Comparison of ENCODE assay signal across 25 cellular contexts in the genomic region with DNA sequence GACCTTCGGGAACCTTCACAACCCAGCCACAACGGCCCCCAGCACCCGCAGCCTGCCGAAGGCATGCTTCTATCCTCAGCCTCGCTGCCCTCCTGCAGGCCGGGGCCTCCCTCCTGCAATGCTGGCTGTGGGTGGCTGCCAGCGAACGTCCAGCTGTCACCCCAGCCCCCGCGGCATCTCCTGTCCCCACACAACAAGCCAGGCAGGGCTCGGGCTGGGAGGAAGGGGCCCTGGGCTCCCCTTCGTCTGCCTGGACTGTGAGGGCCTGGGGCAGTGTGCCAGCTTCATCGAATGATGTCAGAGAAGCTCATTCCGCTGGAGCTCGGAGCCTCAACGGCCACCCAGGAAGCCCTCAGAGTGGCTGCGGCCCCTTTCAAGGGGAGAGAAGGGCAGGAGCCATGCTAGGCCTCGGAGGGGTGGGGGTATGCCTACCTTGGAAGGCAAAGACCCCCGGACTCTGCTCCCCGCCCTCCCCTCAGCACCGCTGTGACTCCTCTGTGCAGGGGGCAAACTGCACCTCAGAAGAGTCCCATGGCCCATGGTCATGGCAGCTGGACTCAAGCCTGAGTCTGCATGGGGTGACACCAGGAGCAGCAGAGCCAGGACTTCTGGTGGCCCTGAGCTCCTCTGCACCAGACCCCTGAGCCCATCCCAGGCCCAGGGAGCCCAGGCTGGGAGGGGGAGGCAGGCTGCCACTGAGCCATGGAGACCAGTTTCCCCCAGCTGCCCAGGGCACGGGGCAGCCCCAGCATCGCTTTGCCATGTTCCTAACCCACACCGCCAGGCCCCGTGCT. TPM values are rescaled to one million over a fixed set of nuclear protein-coding genes. Genes with fewer than 3 reads are reported as not detected.
DNase-seq lines count a peak whose midpoint lies in the region; ATAC-seq and TF ChIP-seq lines count a peak whose summit lies in the region.
"Had no signal": no experiment of that assay in that cellular context is flagged by ENCODE, and none has a peak within 500 bp of the region (broad histone marks: within the 10 kb centered on the region; RNA-seq: fewer than 3 reads in every experiment).

No MANE protein-coding gene starts in this region.

- H3K36me3 ChIP-seq in mucosa of descending colon (ENCODE audit: low read depth) (no peaks in the 10 kb centered on the region), aorta (ENCODE audit: control insufficient read depth in 1 of 2, insufficient read depth in 2 of 2, low read length in 1 of 2) (no peaks in the 10 kb centered on the region)
- H3K36me3 ChIP-seq: breast epithelium, pancreas, tibial artery had no signal

- peak; percentile 58 for DNase-seq in Right ventricle myocardium inferior (ENCODE audit: missing footprints)
- DNase-seq in Right ventricle myocardium superior, result no peak
- DNase-seq in mucosa of descending colon, result peak in 2 of 3 donors; percentile 15 to 36
- peak; percentile 46 to 64 for DNase-seq in aorta
- DNase-seq in stimulated activated CD4-positive, alpha-beta T cell treated with anti-CD3 and anti-CD28 coated beads, Interleukin-2, amount 100 ng/mL, for 48 hours, result no peak
- no peak for DNase-seq in CD4-positive, alpha-beta T cell
- DNase-seq: activated CD4-positive, alpha-beta memory T cell treated with anti-CD3 and anti-CD28 coated beads for 36 hours; activated naive CD8-positive, alpha-beta T cell treated with anti-CD3 and anti-CD28 coated beads, Interleukin-2, amount 10 ng/mL, durations not matched to agents 7 days and 5 days; activated T-cell treated with anti-CD3 and anti-CD28 coated beads, Interleukin-2, amount 50 U/mL, for 4 hours; CD4-positive, alpha-beta memory T cell; foreskin keratinocyte; IMR-90; MM.1S; NCI-H187 treated with DMSO at 0.1 percent for 48 hours; NCI-H345; RPMI8226; stimulated activated naive B cell treated with anti-CD40 and anti-IgM and Interleukin-4, amounts not matched to agents 10 μg/mL and 1 μg/mL and 100 μg/mL, for 72 hours had no signal

- POLR2A ChIA-PET in CD4-positive, alpha-beta T cell (lab: Charles Lee), result interaction anchor here (0.6 kb wide), 1 partner anchor 423 kb away, joined by 3 read pairs; no protein-coding TSS in a partner anchor

- peaks cover 0 to 8% (median 3%) of the 10 kb centered on the region in 5 experiments for H3K9me3 Mint-ChIP-seq in brain
- H3K9me3 Mint-ChIP-seq in CD4-positive, alpha-beta T cell, result no peaks in the 10 kb centered on the region
- H3K9me3 Mint-ChIP-seq: activated CD4-positive, alpha-beta memory T cell treated with anti-CD3 and anti-CD28 coated beads for 36 hours; activated naive CD8-positive, alpha-beta T cell treated with anti-CD3 and anti-CD28 coated beads, Interleukin-2, amount 10 ng/mL, durations not matched to agents 7 days and 5 days; activated T-cell treated with anti-CD3 and anti-CD28 coated beads, Interleukin-2, amount 50 U/mL, for 4 hours had no signal

- ATAC-seq in Right ventricle myocardium inferior, result no peak
- ATAC-seq in Right ventricle myocardium superior (ENCODE audit: poor library complexity), result no peak
- ATAC-seq in mucosa of descending colon, result no peak
- ATAC-seq in aorta (ENCODE audit: low FRiP score), result no peak
- no peak for ATAC-seq in GM18511 (IDR thresholded peaks at IDR 0.05; ENCODE audit: unreplicated experiment)
- no peak for ATAC-seq in CD4-positive, alpha-beta T cell (ENCODE audit: poor library complexity)
- ATAC-seq: activated T-cell treated with anti-CD3 and anti-CD28 coated beads, Interleukin-2, amount 50 U/mL, for 4 hours; foreskin keratinocyte; pancreas; stimulated activated naive B cell treated with anti-CD40 and anti-IgM and Interleukin-4, amounts not matched to agents 10 μg/mL and 1 μg/mL and 100 μg/mL, for 72 hours had no signal

- intact Hi-C loops in Right ventricle myocardium inferior (cut with DNase I), result no loop called here
- intact Hi-C loops in Right ventricle myocardium superior (cut with DNase I), result loop anchor here (10.0 kb wide), 1 partner anchor 180 kb away; no protein-coding TSS in a partner anchor
- intact Hi-C loops in mucosa of descending colon (cut with DNase I, micrococcal nuclease), result no loop called here
- intact Hi-C loops in aorta (cut with DNase I), result no loop called here
- intact Hi-C loops in CD4-positive, alpha-beta T cell (cut with DNase I, micrococcal nuclease), result no loop called here

- CTCF ChIA-PET in CD4-positive, alpha-beta T cell (lab: Charles Lee), result no interaction called here

- H3K27me3 ChIP-seq in aorta (ENCODE audit: control insufficient read depth in 1 of 2, insufficient read depth in 2 of 2, low read length in 1 of 2), result no peaks in the 10 kb centered on the region
- no peaks in the 10 kb centered on the region for H3K27me3 ChIP-seq in CD4-positive, alpha-beta T cell (ENCODE audit: control insufficient read depth, insufficient read depth, low read length)
- H3K27me3 ChIP-seq: foreskin keratinocyte, pancreas had no signal

- H3K4me3 Mint-ChIP-seq in brain, result no peak overlapping the region
- no peak overlapping the region for H3K4me3 Mint-ChIP-seq in CD4-positive, alpha-beta T cell
- H3K4me3 Mint-ChIP-seq: activated CD4-positive, alpha-beta memory T cell treated with anti-CD3 and anti-CD28 coated beads for 36 hours; activated naive CD8-positive, alpha-beta T cell treated with anti-CD3 and anti-CD28 coated beads, Interleukin-2, amount 10 ng/mL, durations not matched to agents 7 days and 5 days; activated T-cell treated with anti-CD3 and anti-CD28 coated beads, Interleukin-2, amount 50 U/mL, for 4 hours; CD4-positive, alpha-beta memory T cell; stimulated activated naive B cell treated with anti-CD40 and anti-IgM and Interleukin-4, amounts not matched to agents 10 μg/mL and 1 μg/mL and 100 μg/mL, for 72 hours had no signal

- H3K4me3 ChIP-seq in mucosa of descending colon (no peak overlapping the region), aorta (ENCODE audit: low read length in 2 of 2) (no peak overlapping the region)
- H3K4me3 ChIP-seq: breast epithelium, pancreas, tibial artery had no signal

- H3K27ac ChIP-seq in aorta (ENCODE audit: low read depth in 1 of 2, low read length in 2 of 2), result no peak overlapping the region
- no peak overlapping the region for H3K27ac ChIP-seq in CD4-positive, alpha-beta T cell (ENCODE audit: low read depth, low read length)
- H3K27ac ChIP-seq: breast epithelium, epithelial cell of prostate, foreskin keratinocyte, pancreas, tibial artery had no signal

- WGBS in aorta, 2 donors, result 30 to 34% methylated on average over 24 to 25 of the region's 25 CpGs

- H3K36me3 Mint-ChIP-seq in brain, result no peaks in the 10 kb centered on the region
- H3K36me3 Mint-ChIP-seq in CD4-positive, alpha-beta T cell (ENCODE audit: low read depth), result no peaks in the 10 kb centered on the region
- H3K36me3 Mint-ChIP-seq: activated CD4-positive, alpha-beta memory T cell treated with anti-CD3 and anti-CD28 coated beads for 36 hours; activated naive CD8-positive, alpha-beta T cell treated with anti-CD3 and anti-CD28 coated beads, Interleukin-2, amount 10 ng/mL, durations not matched to agents 7 days and 5 days; CD4-positive, alpha-beta memory T cell; stimulated activated naive B cell treated with anti-CD40 and anti-IgM and Interleukin-4, amounts not matched to agents 10 μg/mL and 1 μg/mL and 100 μg/mL, for 72 hours had no signal

- TF ChIP-seq CTCF in brain (conservative IDR thresholded peaks at IDR 0.05) (no peak), mucosa of descending colon (IDR thresholded peaks at IDR 0.05) (no peak)
- TF ChIP-seq CTCF in CD4-positive, alpha-beta T cell (IDR thresholded peaks at IDR 0.05), result no peak

- H3K4me1 Mint-ChIP-seq in brain, result peaks cover 66% of the 10 kb centered on the region
- H3K4me1 Mint-ChIP-seq in CD4-positive, alpha-beta T cell (ENCODE audit: low read depth), result no peaks in the 10 kb centered on the region
- H3K4me1 Mint-ChIP-seq: activated naive CD8-positive, alpha-beta T cell treated with anti-CD3 and anti-CD28 coated beads, Interleukin-2, amount 10 ng/mL, durations not matched to agents 7 days and 5 days; CD4-positive, alpha-beta memory T cell; stimulated activated naive B cell treated with anti-CD40 and anti-IgM and Interleukin-4, amounts not matched to agents 10 μg/mL and 1 μg/mL and 100 μg/mL, for 72 hours had no signal

- H3K9me3 ChIP-seq in mucosa of descending colon (no peaks in the 10 kb centered on the region), aorta (ENCODE audit: control insufficient read depth, low read length) (no peaks in the 10 kb centered on the region)
- H3K9me3 ChIP-seq in CD4-positive, alpha-beta T cell (ENCODE audit: control insufficient read depth, low read length), result no peaks in the 10 kb centered on the region
- H3K9me3 ChIP-seq: pancreas, tibial artery had no signal

- peaks cover 3% of the 10 kb centered on the region for H3K27me3 Mint-ChIP-seq in brain
- peaks cover 15% of the 10 kb centered on the region for H3K27me3 Mint-ChIP-seq in CD4-positive, alpha-beta T cell
- H3K27me3 Mint-ChIP-seq: activated naive CD8-positive, alpha-beta T cell treated with anti-CD3 and anti-CD28 coated beads, Interleukin-2, amount 10 ng/mL, durations not matched to agents 7 days and 5 days had no signal

- H3K27ac Mint-ChIP-seq in brain, result peak overlapping the region; percentile 29 to 90 (median 65)
- no peak overlapping the region for H3K27ac Mint-ChIP-seq in CD4-positive, alpha-beta T cell
- H3K27ac Mint-ChIP-seq: activated CD4-positive, alpha-beta memory T cell treated with anti-CD3 and anti-CD28 coated beads for 36 hours; activated naive CD8-positive, alpha-beta T cell treated with anti-CD3 and anti-CD28 coated beads, Interleukin-2, amount 10 ng/mL, durations not matched to agents 7 days and 5 days; CD4-positive, alpha-beta memory T cell; stimulated activated naive B cell treated with anti-CD40 and anti-IgM and Interleukin-4, amounts not matched to agents 10 μg/mL and 1 μg/mL and 100 μg/mL, for 72 hours had no signal

- H3K4me1 ChIP-seq in mucosa of descending colon (ENCODE audit: low read depth), result no peaks in the 10 kb centered on the region
- no peaks in the 10 kb centered on the region for H3K4me1 ChIP-seq in aorta (ENCODE audit: control insufficient read depth in 1 of 2, insufficient read depth in 2 of 2, low read length in 2 of 2)
- H3K4me1 ChIP-seq: breast epithelium, foreskin keratinocyte, pancreas, tibial artery had no signal

RNA-seq across cellular contexts. Expression of a gene that starts 24.8 kb away (rescaled TPM):
- 40.0 TPM for total RNA-seq in Right ventricle myocardium inferior
- total RNA-seq in Right ventricle myocardium superior, result 42.5 TPM
- not detected for polyA plus RNA-seq in brain (ENCODE audit: insufficient read depth, low read depth, low replicate concordance)
- under 1 TPM; 0.19 to 0.61 (median 0.54) TPM for total RNA-seq in mucosa of descending colon
- 1 to 10 TPM in 1 of 2 donors, under 1 TPM in 1; 0.68 to 1.3 TPM for total RNA-seq in aorta
- under 1 TPM in 1 of 2 donors, not detected in 1; 0.50 TPM for polyA plus RNA-seq in aorta
- not detected for total RNA-seq in CD4-positive, alpha-beta T cell
- total RNA-seq: activated CD4-positive, alpha-beta memory T cell treated with anti-CD3 and anti-CD28 coated beads for 36 hours; activated naive CD8-positive, alpha-beta T cell treated with anti-CD3 and anti-CD28 coated beads, Interleukin-2, amount 10 ng/mL, durations not matched to agents 7 days and 5 days; activated T-cell treated with anti-CD3 and anti-CD28 coated beads, Interleukin-2, amount 50 U/mL, for 4 hours; CD4-positive, alpha-beta memory T cell; dermis microvascular lymphatic vessel endothelial cell; foreskin keratinocyte; H4; IMR-90 had no signal
- polyA plus RNA-seq: CD4-positive, alpha-beta memory T cell; foreskin keratinocyte; IMR-90 had no signal

RNA-seq across cellular contexts. Expression of a gene that starts 49.8 kb away (rescaled TPM):
- total RNA-seq in Right ventricle myocardium inferior, result not detected
- total RNA-seq in Right ventricle myocardium superior, result not detected
- polyA plus RNA-seq in brain (ENCODE audit: insufficient read depth, low read depth, low replicate concordance), result 69.2 TPM
- total RNA-seq in mucosa of descending colon, result 1 to 10 TPM in 1 of 3 donors, under 1 TPM in 2; 0.64 to 8.4 (median 0.82) TPM
- not detected for total RNA-seq in aorta
- polyA plus RNA-seq in aorta, result not detected
- not detected for total RNA-seq in CD4-positive, alpha-beta T cell
- total RNA-seq: activated CD4-positive, alpha-beta memory T cell treated with anti-CD3 and anti-CD28 coated beads for 36 hours; activated naive CD8-positive, alpha-beta T cell treated with anti-CD3 and anti-CD28 coated beads, Interleukin-2, amount 10 ng/mL, durations not matched to agents 7 days and 5 days; activated T-cell treated with anti-CD3 and anti-CD28 coated beads, Interleukin-2, amount 50 U/mL, for 4 hours; breast epithelium; CD4-positive, alpha-beta memory T cell; foreskin keratinocyte; H4; IMR-90 had no signal
- polyA plus RNA-seq: CD4-positive, alpha-beta memory T cell; foreskin keratinocyte; IMR-90 had no signal

Comparison
In these comparisons a context has a peak if more than half of its experiments do, and no peak if none do; other contexts are left out.
1. DNase-seq: peak in Right ventricle myocardium inferior (single experiment), mucosa of descending colon (2 of 3) and aorta (2 of 2); none in Right ventricle myocardium superior (single experiment), stimulated activated CD4-positive, alpha-beta T cell treated with anti-CD3 and anti-CD28 coated beads, Interleukin-2, amount 100 ng/mL, for 48 hours (0 of 2) and CD4-positive, alpha-beta T cell (0 of 10).
2. RNA of a gene that starts 24.8 kb away (total RNA-seq): 42.5 TPM in Right ventricle myocardium superior (single experiment) and 40.0 TPM in Right ventricle myocardium inferior (single experiment); 0.68 to 1.3 TPM in aorta, 0.19 to 0.61 TPM in mucosa of descending colon and not detected in CD4-positive, alpha-beta T cell; every median in the first group is over 10 times any median in the second.